Comparison of ENCODE assay signal across 26 cellular contexts in genomic region chr22:33829549-33830280, GRCh38.
DNase-seq lines count a peak whose midpoint lies in the region; ATAC-seq, FAIRE-seq and TF ChIP-seq lines count a peak whose summit lies in the region.
"Had no signal": no experiment of that assay in that cellular context is flagged by ENCODE, and none has a peak within 500 bp of the region (broad histone marks: within the 10 kb centered on the region; RNA-seq: fewer than 3 reads in every experiment).

No MANE protein-coding gene starts in this region.

- H3K36me3 ChIP-seq in HEK293 (ENCODE audit: control insufficient read depth in 2 of 2, insufficient read depth in 1 of 2, low read length in 2 of 2): no peaks in the 10 kb centered on the region
- H3K36me3 ChIP-seq: brain microvascular endothelial cell, colonic mucosa, heart left ventricle, right atrium auricular region, SJCRH30 had no signal

- H3K9me3 ChIP-seq in HEK293 (ENCODE audit: control insufficient read depth, insufficient read depth, low read depth, low read length): no peaks in the 10 kb centered on the region
- H3K9me3 ChIP-seq: colonic mucosa, heart left ventricle, right atrium auricular region, SJCRH30, testis had no signal

- CTCF ChIA-PET in HEK293 (lab: Yijun Ruan, JAX): interaction anchor here (1.0 kb wide), 1 partner anchor 528 kb away, joined by 3 read pairs; no protein-coding TSS in a partner anchor

- H3K27ac ChIP-seq in HEK293 (ENCODE audit: extremely low read depth, low read depth, low read length): no peak overlapping the region
- H3K27ac ChIP-seq: brain microvascular endothelial cell, colonic mucosa, PC-9, right atrium auricular region, SJCRH30, testis had no signal

- TF ChIP-seq CTCF in D721Med (IDR thresholded peaks at IDR 0.05; ENCODE audit: insufficient read depth, missing control alignments) (no peak), HEK293 (tag by site-specific recombination; IDR thresholded peaks at IDR 0.05) (no peak), foreskin fibroblast (IDR thresholded peaks at IDR 0.05; ENCODE audit: low read depth, low read length) (no peak)

- POLR2A ChIA-PET in HEK293 (lab: Yijun Ruan, JAX): no interaction called here

- no peaks in the 10 kb centered on the region for H3K4me1 ChIP-seq in HEK293 (ENCODE audit: control insufficient read depth, insufficient read depth, low read length)
- H3K4me1 ChIP-seq: SJCRH30, testis had no signal

- no peak for FAIRE-seq in D721Med (lab: Jason Lieb, UNC)
- FAIRE-seq: endometrium had no signal

- DNase-seq in D721Med (ENCODE audit: insufficient read length, low spot score) (peak; percentile 37), NCI-H524 (lab: John Stamatoyannopoulos, UW) (peak; percentile 94 to 98), iPS-NIHi11 (ENCODE audit: low spot score) (peak; percentile 19), foreskin fibroblast (no peak)
- no peak for DNase-seq in stimulated activated CD4-positive, alpha-beta T cell treated with anti-CD3 and anti-CD28 coated beads, Interleukin-12 subunit alpha, Interleukin-12 subunit beta, amount 100 ng/mL, for 4 hours
- DNase-seq: activated CD4-positive, alpha-beta T cell treated with anti-CD3 and anti-CD28 coated beads for 1 hour; activated naive CD8-positive, alpha-beta T cell treated with anti-CD3 and anti-CD28 coated beads, Interleukin-2, amount 50 U/mL, for 24 hours; brain microvascular endothelial cell; CD4-positive, CD25-positive, alpha-beta regulatory T cell; colonic mucosa; DND-41; heart left ventricle; immature natural killer cell; NCI-H2029; NCI-H69; occipital lobe; PC-9; SJCRH30; stimulated activated CD4-positive, alpha-beta T cell treated with anti-CD3 and anti-CD28 coated beads, Interleukin-15, amount 100 ng/mL, for 24 hours; T-helper 9 cell; testis had no signal

- no peak overlapping the region for H3K4me3 ChIP-seq in HEK293 (ENCODE audit: low read depth, low read length)
- no peak overlapping the region for H3K4me3 ChIP-seq in foreskin fibroblast (ENCODE audit: low read depth in 1 of 2, low read length in 2 of 2)
- H3K4me3 ChIP-seq: colonic mucosa, heart left ventricle, PC-9, right atrium auricular region, SJCRH30, testis had no signal

- no peak for ATAC-seq in GM21423 (IDR thresholded peaks at IDR 0.05; ENCODE audit: unreplicated experiment)
- ATAC-seq: activated naive CD8-positive, alpha-beta T cell treated with anti-CD3 and anti-CD28 coated beads, Interleukin-2, amount 50 U/mL, for 24 hours; activated T-helper 17 cell treated with anti-CD3 and anti-CD28 coated beads, Interleukin-2, amount 50 U/mL, for 72 hours; heart left ventricle had no signal

TF ChIP-seq in HEK293, 187 proteins besides CTCF, POLR2A, EP300 and RAD21:
- TF ChIP-seq EGR2 (tag by site-specific recombination; IDR thresholded peaks at IDR 0.05; ENCODE audit: low read depth) (no peak), ZIC2 (tag by site-specific recombination; IDR thresholded peaks at IDR 0.05) (peak; percentile 86), PBX3 (CRISPR knock-in tag; IDR thresholded peaks at IDR 0.05) (no peak), ZNF600 (tag by site-specific recombination; IDR thresholded peaks at IDR 0.05) (no peak), ZNF174 (tag by site-specific recombination; IDR thresholded peaks at IDR 0.05) (no peak), ZNF341 (tag by site-specific recombination; IDR thresholded peaks at IDR 0.05; ENCODE audit: low read depth) (peak; percentile 44), GLI4 (tag by site-specific recombination; IDR thresholded peaks at IDR 0.05) (no peak), ZNF221 (tag by site-specific recombination; IDR thresholded peaks at IDR 0.05; ENCODE audit: borderline replicate concordance) (no peak), FEZF1 (tag by site-specific recombination; IDR thresholded peaks at IDR 0.05) (peak; percentile 36; the same call in 1 of the 2 replicates)

Comparison
In these comparisons a context has a peak if more than half of its experiments do, and no peak if none do; other contexts are left out.
1. DNase-seq: peak in D721Med (single experiment), NCI-H524 (2 of 2) and iPS-NIHi11 (single experiment); none in stimulated activated CD4-positive, alpha-beta T cell treated with anti-CD3 and anti-CD28 coated beads, Interleukin-12 subunit alpha, Interleukin-12 subunit beta, amount 100 ng/mL, for 4 hours (single experiment) and foreskin fibroblast (0 of 2).